Comparison of ENCODE assay signal across 14 cellular contexts in the genomic region with DNA sequence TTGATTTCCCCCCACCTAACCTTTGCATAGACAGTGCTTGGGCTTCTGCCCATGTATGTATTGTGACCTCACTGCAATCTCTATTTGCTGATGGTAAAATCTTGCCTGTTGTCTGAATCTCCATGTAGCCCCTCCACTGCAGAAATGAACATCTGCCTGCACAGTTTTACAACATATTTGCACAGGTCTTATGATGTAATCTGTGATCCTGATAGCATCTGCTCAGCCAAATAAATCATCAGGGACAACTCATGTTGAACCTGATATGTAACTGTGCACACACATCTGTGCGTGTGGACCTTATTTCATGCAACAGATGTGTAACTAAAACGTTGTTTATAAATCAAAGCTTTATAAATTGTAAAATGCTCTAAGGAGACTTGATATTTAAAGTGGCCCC.
"Had no signal": no experiment of that assay in that cellular context is flagged by ENCODE, and none has a peak within 500 bp of the region (broad histone marks: within the 10 kb centered on the region; RNA-seq: fewer than 3 reads in every experiment).

No MANE protein-coding gene starts in this region.

- H3K36me3 Mint-ChIP-seq: natural killer cell; stimulated activated memory B cell treated with anti-CD40 and anti-IgM and Interleukin-4, amounts not matched to agents 10 μg/mL and 1 μg/mL and 100 μg/mL, for 72 hours had no signal

- ATAC-seq: esophagus mucosa; natural killer cell; right cardiac atrium; stimulated activated memory B cell treated with anti-CD40 and anti-IgM and Interleukin-4, amounts not matched to agents 10 μg/mL and 1 μg/mL and 100 μg/mL, for 72 hours had no signal

- H3K4me1 ChIP-seq: breast epithelium, transverse colon had no signal

- H3K36me3 ChIP-seq: breast epithelium, transverse colon had no signal

- H3K4me3 ChIP-seq: breast epithelium, transverse colon had no signal

- H3K9me3 ChIP-seq: breast epithelium, transverse colon had no signal

- H3K27me3 Mint-ChIP-seq: progenitor cell of endocrine pancreas; stimulated activated memory B cell treated with anti-CD40 and anti-IgM and Interleukin-4, amounts not matched to agents 10 μg/mL and 1 μg/mL and 100 μg/mL, for 72 hours had no signal

- H3K27ac Mint-ChIP-seq: natural killer cell; progenitor cell of endocrine pancreas; stimulated activated memory B cell treated with anti-CD40 and anti-IgM and Interleukin-4, amounts not matched to agents 10 μg/mL and 1 μg/mL and 100 μg/mL, for 72 hours had no signal

- H3K9me3 Mint-ChIP-seq: stimulated activated memory B cell treated with anti-CD40 and anti-IgM and Interleukin-4, amounts not matched to agents 10 μg/mL and 1 μg/mL and 100 μg/mL, for 72 hours had no signal

- DNase-seq: activated CD4-positive, alpha-beta T cell treated with anti-CD3 and anti-CD28 coated beads for 1 hour; activated CD4-positive, alpha-beta T cell treated with anti-CD3 and anti-CD28 coated beads, Interleukin-2, amount 50 U/mL, for 48 hours; activated T-cell treated with anti-CD3 and anti-CD28 coated beads, Interleukin-2, amount 50 U/mL, for 48 hours; aorta; dermis blood vessel endothelial cell; natural killer cell; occipital lobe; right cardiac atrium; T-helper 9 cell; transverse colon had no signal

- H3K27ac ChIP-seq: breast epithelium, transverse colon had no signal

- H3K4me1 Mint-ChIP-seq: natural killer cell had no signal

- H3K4me3 Mint-ChIP-seq: natural killer cell; stimulated activated memory B cell treated with anti-CD40 and anti-IgM and Interleukin-4, amounts not matched to agents 10 μg/mL and 1 μg/mL and 100 μg/mL, for 72 hours had no signal
